ENCODE assay signal across 29 cellular contexts in the genomic region with DNA sequence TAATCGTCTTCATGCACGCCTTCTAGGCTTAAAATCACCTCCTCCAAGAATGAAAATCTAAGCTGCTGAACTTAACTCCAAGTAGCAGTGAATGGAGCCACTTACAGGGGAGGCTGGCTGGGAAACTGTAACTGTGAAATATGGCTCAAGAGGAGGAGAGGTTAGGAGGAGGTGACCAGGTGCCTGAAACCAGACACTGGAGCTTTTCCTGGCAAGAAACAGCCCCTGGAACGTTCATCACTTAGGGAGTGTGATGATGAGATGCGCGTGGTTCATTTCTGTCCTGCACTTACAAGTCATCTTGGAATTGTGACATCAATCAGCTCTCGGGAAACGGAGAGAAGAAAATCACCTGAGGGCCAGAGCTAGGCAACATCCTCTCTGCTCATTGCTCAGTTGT.
"Had no signal": no experiment of that assay in that cellular context is flagged by ENCODE, and none has a peak within 500 bp of the region (broad histone marks: within the 10 kb centered on the region; RNA-seq: fewer than 3 reads in every experiment).

No MANE protein-coding gene starts in this region.

- DNase-seq: Kasumi-1, MG63, NCI-H1048, NCI-H1092 treated with DMSO at 0.1 percent for 48 hours, NCI-H1105 treated with DMSO at 0.1 percent for 48 hours, NCI-H1417, NCI-H1436, NCI-H146, NCI-H1694, NCI-H187, NCI-H1930, NCI-H2029 treated with DMSO at 0.1 percent for 48 hours, NCI-H2081 treated with DMSO at 0.1 percent for 48 hours, NCI-H2107, NCI-H2171, NCI-H226, NCI-H446 treated with DMSO at 0.1 percent for 48 hours, NCI-H510A, NCI-H524, NCI-H526, NCI-H69, NCI-H774, PC-9, SHP77, SIG-M5, SJCRH30, SK-N-SH, SW 1271, T-helper 1 cell had no signal
